In the genomic region with DNA sequence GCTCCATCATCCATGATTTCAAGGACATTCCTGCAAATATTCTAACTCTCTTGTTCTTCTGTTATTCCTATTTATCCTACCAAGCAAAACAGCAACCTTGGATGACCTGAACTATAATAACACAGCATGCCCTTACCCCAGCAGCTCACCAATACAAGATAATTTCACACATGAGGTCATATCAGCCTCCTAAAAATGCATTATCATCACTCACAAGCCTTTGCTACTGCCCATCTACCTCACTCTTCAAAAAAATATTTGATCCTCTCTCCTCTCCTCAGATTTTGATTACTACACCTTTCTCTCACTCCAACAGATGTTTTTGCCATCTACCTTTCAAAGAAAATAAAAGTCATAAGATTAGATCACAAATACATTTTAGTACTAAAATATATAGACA, we compare ENCODE assay signal across 29 cellular contexts.
A peak's percentile ranks its signal among the peaks of the same experiment; 100 is the strongest.
DNase-seq lines count a peak whose midpoint lies in the region; ATAC-seq, FAIRE-seq and TF ChIP-seq lines count a peak whose summit lies in the region.
"Had no signal": no experiment of that assay in that cellular context is flagged by ENCODE, and none has a peak within 500 bp of the region (broad histone marks: within the 10 kb centered on the region; RNA-seq: fewer than 3 reads in every experiment).

No MANE protein-coding gene starts in this region.

- 0 out of 3 replicates have a peak, but pooled peaks have one; percentile 48 for ATAC-seq in K562
- ATAC-seq: A549; CD8-positive, alpha-beta T cell had no signal

- H3K4me3 ChIP-seq in K562, result no peak overlapping the region
- H3K4me3 ChIP-seq: A549; BLaER1; BLaER1 treated with 17β-estradiol and CSF1 and Interleukin-3, amounts not matched to agents 10 nM and 100 nM had no signal

- no peaks in the 10 kb centered on the region for H3K27me3 ChIP-seq in K562 (ENCODE audit: control insufficient read depth in 2 of 2, insufficient read depth in 2 of 2, low read length in 2 of 2)
- H3K27me3 ChIP-seq: BE2C; BLaER1; BLaER1 treated with 17β-estradiol and CSF1 and Interleukin-3, amounts not matched to agents 10 nM and 100 nM had no signal

- CTCF ChIA-PET in K562 (lab: Yijun Ruan, JAX; ENCODE audit: low intra/inter-chr PET ratio), result no interaction called here

- BruUV-seq in K562 (replicated peaks; lab: Mats Ljungman, UMichigan), result no TSS peak

- no peak for TF ChIP-seq RAD21 in K562 (CRISPR knock-in tag; conservative IDR thresholded peaks at IDR 0.05 in 1 of 2, IDR thresholded peaks at IDR 0.05 in 1 of 2)

- no peaks in the 10 kb centered on the region for H3K36me3 ChIP-seq in K562 (ENCODE audit: control insufficient read depth, insufficient read depth, low read length)
- H3K36me3 ChIP-seq: BE2C; BLaER1; BLaER1 treated with 17β-estradiol and CSF1 and Interleukin-3, amounts not matched to agents 10 nM and 100 nM had no signal

- H3K4me1 ChIP-seq in K562 (replicated peaks in 1 of 2; ENCODE audit: control insufficient read depth in 2 of 2, insufficient read depth in 2 of 2, low read length in 2 of 2), result no peaks in the 10 kb centered on the region
- H3K4me1 ChIP-seq: A549; BE2C; BLaER1; BLaER1 treated with 17β-estradiol and CSF1 and Interleukin-3, amounts not matched to agents 10 nM and 100 nM; Caco-2 had no signal

- no peak overlapping the region for H2AFZ ChIP-seq in K562 (ENCODE audit: low read depth, low read length)

- no peak for TF ChIP-seq POLR2A in K562 (conservative IDR thresholded peaks at IDR 0.05)

- in situ Hi-C loops in K562 (cut with MboI), result no loop called here

- H3K9ac ChIP-seq in K562 (ENCODE audit: insufficient read depth in 1 of 2, low read depth in 2 of 2, low read length in 2 of 2), result no peak overlapping the region
- H3K9ac ChIP-seq: BLaER1; BLaER1 treated with 17β-estradiol and CSF1 and Interleukin-3, amounts not matched to agents 10 nM and 100 nM had no signal

- FAIRE-seq in K562 (lab: Jason Lieb, UNC), result no peak
- FAIRE-seq: A204.1, A549, D721Med had no signal

- TF ChIP-seq CTCF in K562 (IDR thresholded peaks at IDR 0.05 in 2 of 3, conservative IDR thresholded peaks at IDR 0.05 in 1 of 3; ENCODE audit: insufficient read depth in 2 of 3, low read depth in 1 of 3, low read length in 3 of 3), result no peak

- no peak overlapping the region for H3K27ac ChIP-seq in K562 (ENCODE audit: extremely low read depth, low read depth, low read length)
- H3K27ac ChIP-seq: 22Rv1; A549; BLaER1; BLaER1 treated with 17β-estradiol and CSF1 and Interleukin-3, amounts not matched to agents 10 nM and 100 nM; C4-2B had no signal

- intact Hi-C loops in K562 (cut with micrococcal nuclease), result no loop called here

- POLR2A ChIA-PET in K562 (lab: Yijun Ruan, JAX), result interaction anchor here (0.7 kb wide), 1 partner anchor 10 kb away, joined by 5 read pairs; no protein-coding TSS in a partner anchor

- H3K4me2 ChIP-seq in K562 (ENCODE audit: insufficient read depth, low read length), result no peak overlapping the region
- H3K4me2 ChIP-seq: A549; BLaER1; BLaER1 treated with 17β-estradiol and CSF1 and Interleukin-3, amounts not matched to agents 10 nM and 100 nM had no signal

- no peaks in the 10 kb centered on the region for H3K9me3 ChIP-seq in K562 (replicated peaks; ENCODE audit: control insufficient read depth, insufficient read depth, low read depth, low read length)
- H3K9me3 ChIP-seq: A549; BE2C; BLaER1; BLaER1 treated with 17β-estradiol and CSF1 and Interleukin-3, amounts not matched to agents 10 nM and 100 nM; Caco-2 had no signal

- no peaks in the 10 kb centered on the region for H3K79me2 ChIP-seq in K562 (ENCODE audit: control insufficient read depth, insufficient read depth, low read length)

- no peaks in the 10 kb centered on the region for H3K9me1 ChIP-seq in K562 (ENCODE audit: control insufficient read depth, insufficient read depth, low read length)

- DNase-seq in K562 (ENCODE audit: extremely low read depth in 1 of 4, low spot score in 3 of 4), result peak in 1 of 4 experiments; percentile 7
- DNase-seq in stimulated activated CD4-positive, alpha-beta T cell treated with anti-CD3 and anti-CD28 coated beads, Interleukin-1b, Interleukin-23, amount 100 ng/mL, for 48 hours, result no peak
- DNase-seq: 8988T; ACHN; AML-193; BE2C; C1 segment of cervical spinal cord; Caco-2; Calu3; CD4-positive, alpha-beta memory T cell; CD4-positive, alpha-beta T cell; CD4-positive, CD25-positive, alpha-beta regulatory T cell; CD8-positive, alpha-beta memory T cell; CD8-positive, alpha-beta T cell; COR-L47; DMS 273 treated with DMSO at 0.1 percent for 48 hours; DMS153; DMS53; DMS79; DMS79 treated with DMSO at 0.1 percent for 48 hours; DND-41; EL had no signal

- no peak for TF ChIP-seq EP300 in K562 (IDR thresholded peaks at IDR 0.05; ENCODE audit: low read length)

- H4K20me1 ChIP-seq in K562 (replicated peaks; ENCODE audit: control insufficient read depth, insufficient read depth, low read length), result no peaks in the 10 kb centered on the region
- H4K20me1 ChIP-seq: BLaER1; BLaER1 treated with 17β-estradiol and CSF1 and Interleukin-3, amounts not matched to agents 10 nM and 100 nM had no signal

TF ChIP-seq in K562, 482 proteins besides CTCF, POLR2A, EP300 and RAD21 (continues in another document):
- TF ChIP-seq CREM (IDR thresholded peaks at IDR 0.05; ENCODE audit: low read depth) (no peak), ZNF316 (IDR thresholded peaks at IDR 0.05) (peak; percentile 77), VEZF1 (CRISPR knock-in tag; IDR thresholded peaks at IDR 0.05) (no peak), C11orf30 (IDR thresholded peaks at IDR 0.05; ENCODE audit: low read depth) (peak; percentile 70), POLR2G (IDR thresholded peaks at IDR 0.05; ENCODE audit: low read depth, low read length) (no peak), DPF2 (IDR thresholded peaks at IDR 0.05) (peak; percentile 23; the same call in 1 of the 2 replicates), MAFG (tag; conservative IDR thresholded peaks at IDR 0.05) (peak; percentile 64), NFE2 (IDR thresholded peaks at IDR 0.05; ENCODE audit: low read depth) (peak; percentile 36; the same call in 1 of the 2 replicates), ARID1B (IDR thresholded peaks at IDR 0.05) (peak; percentile 13; the same call in 1 of the 2 replicates)
- TF ChIP-seq, protein P1, sequence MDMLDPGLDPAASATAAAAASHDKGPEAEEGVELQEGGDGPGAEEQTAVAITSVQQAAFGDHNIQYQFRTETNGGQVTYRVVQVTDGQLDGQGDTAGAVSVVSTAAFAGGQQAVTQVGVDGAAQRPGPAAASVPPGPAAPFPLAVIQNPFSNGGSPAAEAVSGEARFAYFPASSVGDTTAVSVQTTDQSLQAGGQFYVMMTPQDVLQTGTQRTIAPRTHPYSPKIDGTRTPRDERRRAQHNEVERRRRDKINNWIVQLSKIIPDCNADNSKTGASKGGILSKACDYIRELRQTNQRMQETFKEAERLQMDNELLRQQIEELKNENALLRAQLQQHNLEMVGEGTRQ (CRISPR knock-in tag; IDR thresholded peaks at IDR 0.05), result no peak
